In genomic region chr10:131430716-131431402, GRCh38 we compare ENCODE assay signal across 17 cellular contexts.
DNase-seq lines count a peak whose midpoint lies in the region; TF ChIP-seq lines count a peak whose summit lies in the region.
"Had no signal": no experiment of that assay in that cellular context is flagged by ENCODE, and none has a peak within 500 bp of the region (broad histone marks: within the 10 kb centered on the region; RNA-seq: fewer than 3 reads in every experiment).

No MANE protein-coding gene starts in this region.

- DNase-seq in NCI-H1436 (lab: John Stamatoyannopoulos, UW) (peak; percentile 3), NCI-H1436 treated with DMSO at 0.1 percent for 48 hours (lab: John Stamatoyannopoulos, UW) (no peak), A673 (ENCODE audit: low spot score) (peak; percentile 25), NCI-H1105 treated with DMSO at 0.1 percent for 48 hours (lab: John Stamatoyannopoulos, UW) (peak; percentile 70), left kidney (ENCODE audit: low read depth, low spot score) (peak; percentile 40), foreskin melanocyte (no peak), Calu3 (no peak), GF-D8 (lab: John Stamatoyannopoulos, UW) (no peak)
- DNase-seq: BE2C; MG63; NCI-H1048; NCI-H187 treated with DMSO at 0.1 percent for 48 hours; NK-92 treated with Interleukin-12 subunit alpha and Interleukin-12 subunit beta, amount 100 ng/mL, for 24 hours; T-helper 1 cell had no signal

- CTCF ChIA-PET in A673 (lab: Charles Lee), result no interaction called here
- CTCF ChIA-PET in Calu3 (lab: Charles Lee), result no interaction called here

- no peak for TF ChIP-seq CTCF in A673 (conservative IDR thresholded peaks at IDR 0.05; ENCODE audit: low read depth, low read length)
- no peak for TF ChIP-seq CTCF in Calu3 (IDR thresholded peaks at IDR 0.05; ENCODE audit: unreplicated experiment)

- intact Hi-C loops in A673 (cut with micrococcal nuclease; ENCODE audit: unreplicated experiment) (no loop called here), Calu3 (cut with micrococcal nuclease; ENCODE audit: unreplicated experiment) (no loop called here)

- H3K9me3 Mint-ChIP-seq in Calu3 (ENCODE audit: low read depth, unreplicated experiment), result no peaks in the 10 kb centered on the region

- H3K27ac Mint-ChIP-seq in Calu3 (ENCODE audit: unreplicated experiment), result no peak overlapping the region
- H3K27ac Mint-ChIP-seq: GM23338 had no signal

- H3K9me3 ChIP-seq in A673 (ENCODE audit: low read depth, low read length, poor library complexity, severe bottlenecking), result no peaks in the 10 kb centered on the region
- H3K9me3 ChIP-seq: BE2C, HAP-1, MG63 had no signal

- BruUV-seq in A673 (replicated peaks; lab: Mats Ljungman, UMichigan) (no TSS peak), Calu3 (replicated peaks; lab: Mats Ljungman, UMichigan) (no TSS peak)

- H3K27me3 Mint-ChIP-seq in Calu3 (ENCODE audit: unreplicated experiment), result peaks cover 52% of the 10 kb centered on the region

- no peak overlapping the region for H3K4me3 ChIP-seq in A673 (ENCODE audit: low read depth, low read length, poor library complexity, severe bottlenecking)
- H3K4me3 ChIP-seq: GM23338, HAP-1, K562, MG63 had no signal

- no peak overlapping the region for H3K4me3 Mint-ChIP-seq in Calu3 (ENCODE audit: low read depth, unreplicated experiment)
- H3K4me3 Mint-ChIP-seq: GM23338 had no signal

- H3K4me1 ChIP-seq in A673 (ENCODE audit: insufficient read depth, low read length, poor library complexity, severe bottlenecking), result peaks cover 3% of the 10 kb centered on the region
- H3K4me1 ChIP-seq: BE2C, HAP-1 had no signal

- POLR2A ChIA-PET in A673 (lab: Charles Lee; ENCODE audit: low non-redundant PET), result interaction anchor here (0.6 kb wide), 1 partner anchor 854 kb away, joined by 6 read pairs; no protein-coding TSS in a partner anchor

- no peaks in the 10 kb centered on the region for H3K36me3 Mint-ChIP-seq in Calu3 (ENCODE audit: insufficient read depth, unreplicated experiment)

- no peaks in the 10 kb centered on the region for H3K4me1 Mint-ChIP-seq in Calu3 (ENCODE audit: low read depth, unreplicated experiment)
- H3K4me1 Mint-ChIP-seq: GM23338 had no signal

- no peak overlapping the region for H3K27ac ChIP-seq in A673 (ENCODE audit: low read depth, low read length, poor library complexity, severe bottlenecking)

- no peaks in the 10 kb centered on the region for H3K36me3 ChIP-seq in A673 (ENCODE audit: insufficient read depth, low read length, poor library complexity, severe bottlenecking)
- H3K36me3 ChIP-seq: BE2C, HAP-1, MG63 had no signal

- peaks cover 22% of the 10 kb centered on the region for H3K27me3 ChIP-seq in A673 (replicated peaks; ENCODE audit: insufficient read depth, low read depth, low read length, poor library complexity)
- H3K27me3 ChIP-seq: BE2C, MG63 had no signal

Comparison
In these comparisons a context has a peak if more than half of its experiments do, and no peak if none do; other contexts are left out.
1. DNase-seq: peak in NCI-H1436 (single experiment), A673 (single experiment), NCI-H1105 treated with DMSO at 0.1 percent for 48 hours (single experiment) and left kidney (single experiment); none in NCI-H1436 treated with DMSO at 0.1 percent for 48 hours (single experiment), foreskin melanocyte (single experiment), Calu3 (single experiment) and GF-D8 (single experiment).